19 cellular contexts compared by ENCODE assay signal in the genomic region with DNA sequence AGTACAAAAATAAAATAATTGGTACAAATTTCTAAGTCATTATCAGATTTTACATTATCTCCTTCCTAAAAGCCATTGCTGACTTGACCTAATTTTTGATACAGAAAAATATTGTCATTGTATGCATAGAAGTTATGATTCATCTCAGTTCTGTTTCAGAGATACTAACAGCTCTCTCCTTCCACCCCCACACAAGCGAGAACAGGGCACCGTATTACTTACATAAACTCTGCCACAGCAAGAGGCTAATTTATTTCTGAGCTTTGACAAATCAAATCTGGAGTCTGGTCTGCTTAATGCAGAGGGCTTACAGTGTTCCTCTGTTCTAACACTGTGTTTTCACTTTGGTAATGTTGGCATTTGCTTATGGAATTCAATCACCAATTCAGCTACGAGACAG.
A peak's percentile ranks its signal among the peaks of the same experiment; 100 is the strongest.
DNase-seq lines count a peak whose midpoint lies in the region; ATAC-seq and TF ChIP-seq lines count a peak whose summit lies in the region.
"Had no signal": no experiment of that assay in that cellular context is flagged by ENCODE, and none has a peak within 500 bp of the region (broad histone marks: within the 10 kb centered on the region; RNA-seq: fewer than 3 reads in every experiment).

No MANE protein-coding gene starts in this region.

- ATAC-seq in SK-N-SH treated with all-trans-retinoic acid at 6 μM for 48 hours, result no peak
- ATAC-seq in sciatic nerve, result no peak
- no peak for ATAC-seq in GM21447 (IDR thresholded peaks at IDR 0.05; ENCODE audit: unreplicated experiment)
- ATAC-seq: HCT116 had no signal

- intact Hi-C loops in sciatic nerve (cut with DNase I), result no loop called here

- DNase-seq in caudate nucleus (lab: John Stamatoyannopoulos, UW), result peak in 24 of 61 donors; percentile 1 to 70 (median 8)
- peak; percentile 31 for DNase-seq in middle frontal gyrus (ENCODE audit: extremely low spot score, low spot score)
- peak; percentile 66 for DNase-seq in superior temporal gyrus (ENCODE audit: extremely low spot score)
- DNase-seq in activated T-cell treated with anti-CD3 and anti-CD28 coated beads for 4 hours, result no peak
- no peak for DNase-seq in sciatic nerve (ENCODE audit: low spot score)
- no peak for DNase-seq in cerebellar nuclear complex (lab: John Stamatoyannopoulos, UW)
- DNase-seq: ACHN; AML-193; Calu3; CD4-positive, alpha-beta memory T cell; DMS79 treated with DMSO at 0.1 percent for 48 hours; GF-D8; GOT3; H7; HFFc6 had no signal

- peak overlapping the region; percentile 44 for H3K27ac ChIP-seq in caudate nucleus (ENCODE audit: low read depth, low read length)
- H3K27ac ChIP-seq: BLaER1 had no signal

TF ChIP-seq in SK-N-SH treated with all-trans-retinoic acid at 6 μM for 48 hours, 23 proteins besides CTCF, POLR2A, EP300 and RAD21:
- no peak for TF ChIP-seq ESRRG (CRISPR knock-in tag; IDR thresholded peaks at IDR 0.05)
- no peak for TF ChIP-seq BACH2 (CRISPR knock-in tag; IDR thresholded peaks at IDR 0.05; ENCODE audit: borderline replicate concordance)
- TF ChIP-seq ZC3H10 (CRISPR knock-in tag; IDR thresholded peaks at IDR 0.05), result no peak
- TF ChIP-seq ZNF70 (CRISPR knock-in tag; IDR thresholded peaks at IDR 0.05), result no peak
- TF ChIP-seq TCF4 (CRISPR knock-in tag; IDR thresholded peaks at IDR 0.05; ENCODE audit: borderline replicate concordance), result peak; percentile 20; the same call in 1 of the 2 replicates
- TF ChIP-seq, protein P1, sequence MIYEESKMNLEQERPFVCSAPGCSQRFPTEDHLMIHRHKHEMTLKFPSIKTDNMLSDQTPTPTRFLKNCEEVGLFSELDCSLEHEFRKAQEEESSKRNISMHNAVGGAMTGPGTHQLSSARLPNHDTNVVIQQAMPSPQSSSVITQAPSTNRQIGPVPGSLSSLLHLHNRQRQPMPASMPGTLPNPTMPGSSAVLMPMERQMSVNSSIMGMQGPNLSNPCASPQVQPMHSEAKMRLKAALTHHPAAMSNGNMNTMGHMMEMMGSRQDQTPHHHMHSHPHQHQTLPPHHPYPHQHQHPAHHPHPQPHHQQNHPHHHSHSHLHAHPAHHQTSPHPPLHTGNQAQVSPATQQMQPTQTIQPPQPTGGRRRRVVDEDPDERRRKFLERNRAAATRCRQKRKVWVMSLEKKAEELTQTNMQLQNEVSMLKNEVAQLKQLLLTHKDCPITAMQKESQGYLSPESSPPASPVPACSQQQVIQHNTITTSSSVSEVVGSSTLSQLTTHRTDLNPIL (CRISPR knock-in tag; IDR thresholded peaks at IDR 0.05; ENCODE audit: low read depth), result no peak
- TF ChIP-seq ZFP30 (CRISPR knock-in tag; IDR thresholded peaks at IDR 0.05), result no peak
- TF ChIP-seq ZFP3 (CRISPR knock-in tag; IDR thresholded peaks at IDR 0.05), result no peak
- no peak for TF ChIP-seq ARNTL (CRISPR knock-in tag; IDR thresholded peaks at IDR 0.05; ENCODE audit: borderline replicate concordance, low read depth)
- TF ChIP-seq TOX (CRISPR knock-in tag; IDR thresholded peaks at IDR 0.05; ENCODE audit: borderline replicate concordance), result no peak
- TF ChIP-seq, protein P2, sequence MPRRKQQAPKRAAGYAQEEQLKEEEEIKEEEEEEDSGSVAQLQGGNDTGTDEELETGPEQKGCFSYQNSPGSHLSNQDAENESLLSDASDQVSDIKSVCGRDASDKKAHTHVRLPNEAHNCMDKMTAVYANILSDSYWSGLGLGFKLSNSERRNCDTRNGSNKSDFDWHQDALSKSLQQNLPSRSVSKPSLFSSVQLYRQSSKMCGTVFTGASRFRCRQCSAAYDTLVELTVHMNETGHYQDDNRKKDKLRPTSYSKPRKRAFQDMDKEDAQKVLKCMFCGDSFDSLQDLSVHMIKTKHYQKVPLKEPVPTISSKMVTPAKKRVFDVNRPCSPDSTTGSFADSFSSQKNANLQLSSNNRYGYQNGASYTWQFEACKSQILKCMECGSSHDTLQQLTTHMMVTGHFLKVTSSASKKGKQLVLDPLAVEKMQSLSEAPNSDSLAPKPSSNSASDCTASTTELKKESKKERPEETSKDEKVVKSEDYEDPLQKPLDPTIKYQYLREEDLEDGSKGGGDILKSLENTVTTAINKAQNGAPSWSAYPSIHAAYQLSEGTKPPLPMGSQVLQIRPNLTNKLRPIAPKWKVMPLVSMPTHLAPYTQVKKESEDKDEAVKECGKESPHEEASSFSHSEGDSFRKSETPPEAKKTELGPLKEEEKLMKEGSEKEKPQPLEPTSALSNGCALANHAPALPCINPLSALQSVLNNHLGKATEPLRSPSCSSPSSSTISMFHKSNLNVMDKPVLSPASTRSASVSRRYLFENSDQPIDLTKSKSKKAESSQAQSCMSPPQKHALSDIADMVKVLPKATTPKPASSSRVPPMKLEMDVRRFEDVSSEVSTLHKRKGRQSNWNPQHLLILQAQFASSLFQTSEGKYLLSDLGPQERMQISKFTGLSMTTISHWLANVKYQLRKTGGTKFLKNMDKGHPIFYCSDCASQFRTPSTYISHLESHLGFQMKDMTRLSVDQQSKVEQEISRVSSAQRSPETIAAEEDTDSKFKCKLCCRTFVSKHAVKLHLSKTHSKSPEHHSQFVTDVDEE (CRISPR knock-in tag; IDR thresholded peaks at IDR 0.05), result 0 out of 2 replicates have a peak, but pooled peaks have one; percentile 30

Comparison
In these comparisons a context has a peak if more than half of its experiments do, and no peak if none do; other contexts are left out.
1. DNase-seq: peak in middle frontal gyrus (single experiment) and superior temporal gyrus (single experiment); none in activated T-cell treated with anti-CD3 and anti-CD28 coated beads for 4 hours (single experiment), sciatic nerve (single experiment) and cerebellar nuclear complex (0 of 2).